19 cellular contexts compared by ENCODE assay signal in the genomic region with DNA sequence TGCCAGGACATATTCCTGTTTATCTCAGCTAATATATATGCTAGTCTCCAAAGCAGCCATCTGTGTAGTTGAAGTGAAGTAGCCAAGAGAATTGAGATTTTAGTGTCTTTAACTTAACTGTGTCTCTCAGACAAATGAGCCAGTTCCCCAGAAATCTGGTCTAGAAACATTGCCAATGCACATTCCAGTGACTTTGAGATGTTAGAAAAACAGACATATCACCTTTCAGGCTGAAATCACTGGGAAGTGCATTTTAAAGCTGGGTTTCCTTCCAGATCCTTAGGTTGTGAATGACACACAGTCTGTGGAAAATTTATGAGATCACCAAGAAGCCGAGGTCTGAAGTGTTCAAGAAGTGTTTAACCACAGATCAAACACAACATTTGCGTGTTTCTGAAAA.
A peak's percentile ranks its signal among the peaks of the same experiment; 100 is the strongest.
DNase-seq lines count a peak whose midpoint lies in the region; ATAC-seq and TF ChIP-seq lines count a peak whose summit lies in the region.
"Had no signal": no experiment of that assay in that cellular context is flagged by ENCODE, and none has a peak within 500 bp of the region (broad histone marks: within the 10 kb centered on the region; RNA-seq: fewer than 3 reads in every experiment).

No MANE protein-coding gene starts in this region.

- DNase-seq in AG04449 (ENCODE audit: low read depth, low spot score) (peak; percentile 3), IMR-90 (peak; percentile 7), dedifferentiated amniotic fluid mesenchymal stem cell (ENCODE audit: extremely low spot score) (peak; percentile 63), NCI-H146 (lab: John Stamatoyannopoulos, UW) (no peak)
- DNase-seq: CD4-positive, alpha-beta memory T cell; DMS53; Kasumi-1; MG63; NCI-H1048; NCI-H2081; NCI-H2171 treated with DMSO at 0.1 percent for 48 hours; NCI-H69 had no signal

- peaks cover 31% of the 10 kb centered on the region for H3K27me3 Mint-ChIP-seq in nephron (ENCODE audit: low read depth)

- TF ChIP-seq POLR2A in IMR-90 (IDR thresholded peaks at IDR 0.05; ENCODE audit: low read depth, low read length): no peak

- no peak overlapping the region for H3K56ac ChIP-seq in IMR-90 (ENCODE audit: extremely low read depth, insufficient read depth, low read length)

- H3K27me3 ChIP-seq in IMR-90 (ENCODE audit: control insufficient read depth, insufficient read depth, low read length): peaks cover 16% of the 10 kb centered on the region
- H3K27me3 ChIP-seq: MG63 had no signal

- no peak overlapping the region for H2BK120ac ChIP-seq in IMR-90 (ENCODE audit: low read depth, low read length)

- H3K9me1 ChIP-seq in IMR-90 (ENCODE audit: insufficient read depth, low read length): no peaks in the 10 kb centered on the region

- POLR2A ChIA-PET in AG04449 (lab: Yijun Ruan, JAX): no interaction called here
- POLR2A ChIA-PET in IMR-90 (lab: Charles Lee; ENCODE audit: unreplicated experiment): no interaction called here

- no peaks in the 10 kb centered on the region for H4K20me1 ChIP-seq in IMR-90 (ENCODE audit: insufficient read depth, low read length)

- no peak overlapping the region for H2BK20ac ChIP-seq in IMR-90 (ENCODE audit: low read depth, low read length)

- H3K9ac ChIP-seq in IMR-90 (ENCODE audit: low read depth, low read length): no peak overlapping the region

- H3K9me3 ChIP-seq in IMR-90 (ENCODE audit: control insufficient read depth, insufficient read depth, low read length): no peaks in the 10 kb centered on the region
- H3K9me3 ChIP-seq: HAP-1, MG63 had no signal

- no peak overlapping the region for H2AFZ ChIP-seq in IMR-90 (replicated peaks; ENCODE audit: low read length, poor library complexity)

- no peak overlapping the region for H4K91ac ChIP-seq in IMR-90 (ENCODE audit: insufficient read depth, low read depth, low read length)

- H2AK9ac ChIP-seq in IMR-90 (replicated peaks; ENCODE audit: low read depth, low read length, poor library complexity): no peak overlapping the region

- no peak overlapping the region for H3K4me3 Mint-ChIP-seq in nephron
- H3K4me3 Mint-ChIP-seq: CD4-positive, alpha-beta memory T cell; IgD-negative memory B cell had no signal

- H3K36me3 Mint-ChIP-seq in nephron (ENCODE audit: low read depth): no peaks in the 10 kb centered on the region
- H3K36me3 Mint-ChIP-seq: CD4-positive, alpha-beta memory T cell had no signal

- H4K5ac ChIP-seq in IMR-90 (ENCODE audit: low read depth, low read length): no peak overlapping the region

- peaks cover 38% of the 10 kb centered on the region for H3K4me1 Mint-ChIP-seq in nephron
- H3K4me1 Mint-ChIP-seq: CD4-positive, alpha-beta memory T cell had no signal

- H2AK5ac ChIP-seq in IMR-90 (ENCODE audit: low read depth, low read length): no peak overlapping the region

- dilution Hi-C loops in IMR-90 (cut with HindIII; ENCODE audit: low sequenced_read_pairs, unreplicated experiment): no loop called here

- TF ChIP-seq CTCF in AG04449 (IDR thresholded peaks at IDR 0.05; ENCODE audit: insufficient read depth, low read length, missing control alignments) (no peak), IMR-90 (conservative IDR thresholded peaks at IDR 0.05; ENCODE audit: low read depth, low read length) (no peak), nephron (IDR thresholded peaks at IDR 0.05; ENCODE audit: unreplicated experiment in 3 of 3) (no peak)

- peak overlapping the region; percentile 1 to 58 (median 4) for H3K27ac Mint-ChIP-seq in nephron
- H3K27ac Mint-ChIP-seq: CD4-positive, alpha-beta memory T cell; IgD-negative memory B cell had no signal

- no peak; the same call in 1 of the 2 replicates for ATAC-seq in IMR-90 (ENCODE audit: low read depth)
- no peak for ATAC-seq in GM18517 (IDR thresholded peaks at IDR 0.05; ENCODE audit: unreplicated experiment)
- ATAC-seq in GM18907 (IDR thresholded peaks at IDR 0.05; ENCODE audit: unreplicated experiment): no peak
- ATAC-seq in GM19351 (IDR thresholded peaks at IDR 0.05; ENCODE audit: unreplicated experiment): no peak
- ATAC-seq: Panc1 had no signal

- no peak overlapping the region for H3K4me2 ChIP-seq in IMR-90 (ENCODE audit: low read depth, low read length)

- intact Hi-C loops in IMR-90 (cut with micrococcal nuclease): no loop called here

- H3K4me1 ChIP-seq in IMR-90 (ENCODE audit: control insufficient read depth, insufficient read depth, low read length): no peaks in the 10 kb centered on the region
- H3K4me1 ChIP-seq: HAP-1 had no signal

- no CpG with 5 or more reads among the region's 2 CpGs for WGBS in IMR-90 (ENCODE audit: extremely low coverage in 2 of 2, insufficient read length in 1 of 2), 2 experiments

- no TSS peak for BruUV-seq in IMR-90 (replicated peaks; lab: Mats Ljungman, UMichigan)

- no peaks in the 10 kb centered on the region for H3K79me1 ChIP-seq in IMR-90 (ENCODE audit: low read depth in 1 of 2, low read length in 2 of 2)

- H3K4ac ChIP-seq in IMR-90 (ENCODE audit: low read depth, low read length): no peak overlapping the region

- no peak overlapping the region for H2BK15ac ChIP-seq in IMR-90 (ENCODE audit: low read depth, low read length)

- in situ Hi-C loops in IMR-90 (cut with MboI; ENCODE audit: low sequenced_read_pairs): no loop called here

- H3K9me3 Mint-ChIP-seq in nephron: no peaks in the 10 kb centered on the region

- H4K8ac ChIP-seq in IMR-90 (ENCODE audit: low read depth in 2 of 2, low read length in 2 of 2): no peak overlapping the region

- TF ChIP-seq RAD21 in IMR-90 (IDR thresholded peaks at IDR 0.05; ENCODE audit: low read length): no peak

- H3K36me3 ChIP-seq in IMR-90 (ENCODE audit: control insufficient read depth, insufficient read depth, low read length): no peaks in the 10 kb centered on the region
- H3K36me3 ChIP-seq: HAP-1, MG63 had no signal

- H3K14ac ChIP-seq in IMR-90 (replicated peaks; ENCODE audit: low read depth, low read length): no peak overlapping the region

- H3K18ac ChIP-seq in IMR-90 (ENCODE audit: low read depth, low read length): no peak overlapping the region

- H2BK5ac ChIP-seq in IMR-90 (ENCODE audit: low read depth, low read length, poor library complexity, severe bottlenecking): no peak overlapping the region

- CTCF ChIA-PET in AG04449 (lab: Yijun Ruan, JAX) (interaction anchor here (0.8 to 1.3 kb wide), 3 partner anchors 9 to 207 kb away, joined by 3 to 9 read pairs (median 3); no protein-coding TSS in a partner anchor), IMR-90 (lab: Yijun Ruan, JAX) (no interaction called here)

- no peak overlapping the region for H3K27ac ChIP-seq in IMR-90 (ENCODE audit: insufficient read depth, low read length)

- no peak overlapping the region for H3K23ac ChIP-seq in IMR-90 (ENCODE audit: low read depth, low read length)

- H3K4me3 ChIP-seq in AG04449 (ENCODE audit: low read depth, low read length): no peak overlapping the region
- H3K4me3 ChIP-seq in IMR-90 (ENCODE audit: insufficient read depth, low read depth, low read length): no peak overlapping the region
- H3K4me3 ChIP-seq: HAP-1, MG63 had no signal

TF ChIP-seq in IMR-90, 13 proteins besides CTCF, POLR2A, EP300 and RAD21:
- TF ChIP-seq MXI1 (IDR thresholded peaks at IDR 0.05; ENCODE audit: borderline replicate concordance, low read depth, low read length): no peak
- no peak for TF ChIP-seq CEBPB (IDR thresholded peaks at IDR 0.05; ENCODE audit: low read depth, low read length)
- TF ChIP-seq FOS (IDR thresholded peaks at IDR 0.05; ENCODE audit: low read depth, low read length): no peak
- TF ChIP-seq, protein P1, sequence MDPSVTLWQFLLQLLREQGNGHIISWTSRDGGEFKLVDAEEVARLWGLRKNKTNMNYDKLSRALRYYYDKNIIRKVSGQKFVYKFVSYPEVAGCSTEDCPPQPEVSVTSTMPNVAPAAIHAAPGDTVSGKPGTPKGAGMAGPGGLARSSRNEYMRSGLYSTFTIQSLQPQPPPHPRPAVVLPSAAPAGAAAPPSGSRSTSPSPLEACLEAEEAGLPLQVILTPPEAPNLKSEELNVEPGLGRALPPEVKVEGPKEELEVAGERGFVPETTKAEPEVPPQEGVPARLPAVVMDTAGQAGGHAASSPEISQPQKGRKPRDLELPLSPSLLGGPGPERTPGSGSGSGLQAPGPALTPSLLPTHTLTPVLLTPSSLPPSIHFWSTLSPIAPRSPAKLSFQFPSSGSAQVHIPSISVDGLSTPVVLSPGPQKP (IDR thresholded peaks at IDR 0.05; ENCODE audit: borderline replicate concordance, low read depth, low read length): no peak
- no peak for TF ChIP-seq CHD1 (IDR thresholded peaks at IDR 0.05; ENCODE audit: low read depth, low read length)
- TF ChIP-seq RCOR1 (IDR thresholded peaks at IDR 0.05; ENCODE audit: insufficient replicate concordance, low read length): no peak
- no peak for TF ChIP-seq MAZ (IDR thresholded peaks at IDR 0.05; ENCODE audit: borderline replicate concordance, low read depth, low read length)
- TF ChIP-seq SMC3 (IDR thresholded peaks at IDR 0.05; ENCODE audit: low read depth, low read length): no peak
- TF ChIP-seq MAFK (IDR thresholded peaks at IDR 0.05; ENCODE audit: low read depth, low read length): no peak
- TF ChIP-seq NFE2L2 (IDR thresholded peaks at IDR 0.05; ENCODE audit: low read depth, low read length): no peak
- TF ChIP-seq, protein P2, sequence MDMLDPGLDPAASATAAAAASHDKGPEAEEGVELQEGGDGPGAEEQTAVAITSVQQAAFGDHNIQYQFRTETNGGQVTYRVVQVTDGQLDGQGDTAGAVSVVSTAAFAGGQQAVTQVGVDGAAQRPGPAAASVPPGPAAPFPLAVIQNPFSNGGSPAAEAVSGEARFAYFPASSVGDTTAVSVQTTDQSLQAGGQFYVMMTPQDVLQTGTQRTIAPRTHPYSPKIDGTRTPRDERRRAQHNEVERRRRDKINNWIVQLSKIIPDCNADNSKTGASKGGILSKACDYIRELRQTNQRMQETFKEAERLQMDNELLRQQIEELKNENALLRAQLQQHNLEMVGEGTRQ (IDR thresholded peaks at IDR 0.05; ENCODE audit: low read depth, low read length): no peak
- no peak for TF ChIP-seq RFX5 (IDR thresholded peaks at IDR 0.05; ENCODE audit: low read depth, low read length)
- TF ChIP-seq BHLHE40 (IDR thresholded peaks at IDR 0.05; ENCODE audit: low read depth, low read length): no peak
TF ChIP-seq in IMR-90: peak in this region for 0.
